In the genomic region with DNA sequence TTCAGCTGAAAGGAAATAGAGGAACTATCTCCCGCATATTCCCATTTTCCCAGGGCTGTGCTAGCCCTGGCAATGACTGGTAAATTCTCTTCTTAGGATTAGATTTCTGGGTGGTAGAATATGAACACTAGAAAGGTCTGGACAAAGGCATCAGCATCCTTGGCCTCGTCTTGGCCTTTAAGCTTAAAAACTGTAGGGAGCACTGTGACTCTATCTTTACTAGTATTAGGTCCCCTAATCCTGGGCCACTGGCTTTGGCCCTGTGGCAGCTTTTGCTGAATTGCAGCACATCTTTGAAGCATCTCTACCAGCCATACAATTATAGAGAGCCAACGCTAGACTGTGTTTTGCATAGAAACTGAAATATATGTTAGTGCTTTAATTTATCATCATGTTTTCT, we compare ENCODE assay signal across 1 cellular context.
TF ChIP-seq lines count a peak whose summit lies in the region.

No MANE protein-coding gene starts in this region.

TF ChIP-seq in H1, 55 proteins besides CTCF, POLR2A, EP300 and RAD21:
- no peak for TF ChIP-seq BACH1 (IDR thresholded peaks at IDR 0.05; ENCODE audit: low read length)
- TF ChIP-seq FOSL1 (IDR thresholded peaks at IDR 0.05; ENCODE audit: insufficient read depth, low read depth, low read length) = no peak
- TF ChIP-seq RXRA (IDR thresholded peaks at IDR 0.05; ENCODE audit: insufficient read depth, low read depth, low read length) = no peak
- TF ChIP-seq, protein P1, sequence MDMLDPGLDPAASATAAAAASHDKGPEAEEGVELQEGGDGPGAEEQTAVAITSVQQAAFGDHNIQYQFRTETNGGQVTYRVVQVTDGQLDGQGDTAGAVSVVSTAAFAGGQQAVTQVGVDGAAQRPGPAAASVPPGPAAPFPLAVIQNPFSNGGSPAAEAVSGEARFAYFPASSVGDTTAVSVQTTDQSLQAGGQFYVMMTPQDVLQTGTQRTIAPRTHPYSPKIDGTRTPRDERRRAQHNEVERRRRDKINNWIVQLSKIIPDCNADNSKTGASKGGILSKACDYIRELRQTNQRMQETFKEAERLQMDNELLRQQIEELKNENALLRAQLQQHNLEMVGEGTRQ (IDR thresholded peaks at IDR 0.05; ENCODE audit: low read length) = no peak
- TF ChIP-seq CBX5 (IDR thresholded peaks at IDR 0.05; ENCODE audit: low read depth, low read length) = no peak
- TF ChIP-seq CHD1 (IDR thresholded peaks at IDR 0.05; ENCODE audit: low read depth, low read length) = no peak
- no peak for TF ChIP-seq POU5F1 (IDR thresholded peaks at IDR 0.05; ENCODE audit: low read depth, low read length)
